Comparison of ENCODE assay signal across 30 cellular contexts in the genomic region with DNA sequence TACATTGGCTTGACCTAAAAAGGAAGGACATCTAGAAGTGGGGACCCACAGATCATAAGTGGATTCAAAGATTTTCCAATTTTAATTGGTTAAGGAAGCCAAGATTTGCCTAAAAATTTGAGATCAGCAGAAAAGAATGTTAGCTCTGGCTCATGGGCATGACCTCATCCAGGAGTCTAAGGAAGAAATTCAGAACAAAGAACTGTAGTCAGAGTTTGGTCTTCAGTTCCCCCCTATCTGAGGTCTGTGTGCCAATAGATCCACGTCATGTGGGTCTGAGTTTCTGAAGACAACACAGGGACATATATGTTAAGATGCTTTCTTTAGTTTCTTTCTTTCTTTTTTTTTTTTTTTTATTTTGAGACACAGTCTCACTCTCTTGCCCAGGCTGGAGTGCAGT.
"Had no signal": no experiment of that assay in that cellular context is flagged by ENCODE, and none has a peak within 500 bp of the region (broad histone marks: within the 10 kb centered on the region; RNA-seq: fewer than 3 reads in every experiment).

No MANE protein-coding gene starts in this region.

- ATAC-seq: activated CD8-positive, alpha-beta memory T cell treated with anti-CD3 and anti-CD28 coated beads, Interleukin-2, amount 10 ng/mL, durations not matched to agents 7 days and 5 days; activated naive CD8-positive, alpha-beta T cell treated with anti-CD3 and anti-CD28 coated beads, Interleukin-2, amount 50 U/mL, for 24 hours; PC-3; Right ventricle myocardium inferior had no signal

- H3K36me3 ChIP-seq: Peyer's patch, WERI-Rb-1 had no signal

- H3K27me3 ChIP-seq: Peyer's patch had no signal

- H3K4me3 ChIP-seq: Peyer's patch had no signal

- DNase-seq: activated CD4-positive, alpha-beta memory T cell treated with anti-CD3 and anti-CD28 coated beads, Interleukin-2, amount 10 ng/mL, durations not matched to agents 7 days and 5 days; activated CD4-positive, alpha-beta T cell treated with anti-CD3 and anti-CD28 coated beads for 1 hour; activated CD4-positive, alpha-beta T cell treated with anti-CD3 and anti-CD28 coated beads for 48 hours; activated CD4-positive, CD25-positive, alpha-beta regulatory T cell; activated CD8-positive, alpha-beta memory T cell treated with anti-CD3 and anti-CD28 coated beads for 24 hours; activated CD8-positive, alpha-beta memory T cell treated with anti-CD3 and anti-CD28 coated beads, Interleukin-2, amount 10 ng/mL, durations not matched to agents 7 days and 5 days; activated CD8-positive, alpha-beta memory T cell treated with anti-CD3 and anti-CD28 coated beads, Interleukin-2, amount 50 U/mL, for 48 hours; activated effector memory CD4-positive, alpha-beta T cell treated with Interleukin-2 at 50 U/mL for 16 hours; activated naive CD4-positive, alpha-beta T cell treated with anti-CD3 and anti-CD28 coated beads, Interleukin-2, amount 10 ng/mL, durations not matched to agents 7 days and 5 days; activated naive CD8-positive, alpha-beta T cell treated with anti-CD3 and anti-CD28 coated beads, Interleukin-2, amount 50 U/mL, for 24 hours; activated T-cell treated with anti-CD3 and anti-CD28 coated beads, Interleukin-2, amount 50 U/mL, for 48 hours; anterior cingulate cortex; NCI-H1092 treated with DMSO at 0.1 percent for 48 hours; NCI-H1417; NCI-H187 treated with DMSO at 0.1 percent for 48 hours; NCI-H2081; NCI-H2171 treated with DMSO at 0.1 percent for 48 hours; NCI-H226; NCI-H510A; NCI-H526; NCI-H748 treated with DMSO at 0.1 percent for 48 hours; NK-92 treated with Interleukin-12 subunit alpha and Interleukin-12 subunit beta, amount 100 ng/mL, for 24 hours; PC-3; Peyer's patch; SIG-M5; SW 1271; T-helper 1 cell; T1000; WERI-Rb-1 had no signal
